ENCODE assay signal across 8 cellular contexts in genomic region chr2:191679818-191680600, GRCh38. TPM values are rescaled to one million over a fixed set of nuclear protein-coding genes. Genes with fewer than 3 reads are reported as not detected.
DNase-seq lines count a peak whose midpoint lies in the region; ATAC-seq and TF ChIP-seq lines count a peak whose summit lies in the region.

No MANE protein-coding gene starts in this region.

- H3K27me3 ChIP-seq in esophagus muscularis mucosa (no peaks in the 10 kb centered on the region), stomach (no peaks in the 10 kb centered on the region)

- H3K4me1 ChIP-seq in esophagus muscularis mucosa (peaks cover 0 to 44% (median 25%) of the 10 kb centered on the region in 4 donors), stomach (peaks cover 4 to 46% (median 16%) of the 10 kb centered on the region in 4 donors)

- TF ChIP-seq POLR2A in esophagus muscularis mucosa (IDR thresholded peaks at IDR 0.05; ENCODE audit: low read depth) (no peak), stomach (IDR thresholded peaks at IDR 0.05) (no peak)

- no peak for TF ChIP-seq CTCF in esophagus muscularis mucosa (IDR thresholded peaks at IDR 0.05)
- TF ChIP-seq CTCF in stomach (IDR thresholded peaks at IDR 0.05) = no peak

- in situ Hi-C loops in ACHN (cut with HindIII; ENCODE audit: low pct_ligation_motif_present, low pct_unique_long_range_greater_than_20kb, low sequenced_read_pairs) = loop anchor here (25.0 kb wide), 1 partner anchor 118 kb away; no protein-coding TSS in a partner anchor

- 95% methylated on average over 4 of the region's 4 CpGs for WGBS in esophagus muscularis mucosa
- 86 to 92% (median 91%) methylated on average over 4 of the region's 4 CpGs for WGBS in stomach, 5 donors

- intact Hi-C loops in esophagus muscularis mucosa (cut with DNase I) (loop anchor here (5.0 kb wide), 1 partner anchor 663 kb away; no protein-coding TSS in a partner anchor), stomach (cut with DNase I; ENCODE audit: low total_unique reads) (no loop called here)

- DNase-seq in ACHN (peak; percentile 77), SIG-M5 treated with dmso at 0.1 percent for 504 hours (lab: John Stamatoyannopoulos, UW; ENCODE audit: unreplicated experiment) (peak; percentile 88), esophagus muscularis mucosa (ENCODE audit: extremely low spot score) (no peak), stomach (no peak), inferior parietal cortex (ENCODE audit: extremely low spot score) (no peak)
- no peak for DNase-seq in stimulated activated CD4-positive, alpha-beta T cell treated with anti-CD3 and anti-CD28 coated beads, Interleukin-15, amount 100 ng/mL, for 24 hours

- TF ChIP-seq EP300 in esophagus muscularis mucosa (IDR thresholded peaks at IDR 0.05) (no peak), stomach (IDR thresholded peaks at IDR 0.05) (no peak)

- H3K27ac ChIP-seq in esophagus muscularis mucosa (replicated peaks in 1 of 4) (peak overlapping the region; percentile 10 to 96 (median 58)), stomach (peak overlapping the region in 4 of 5 donors; percentile 93 to 98 (median 98))

- H3K4me3 ChIP-seq in esophagus muscularis mucosa (peak overlapping the region in 1 of 4 donors; percentile 81), stomach (peak overlapping the region in 3 of 4 donors; percentile 61 to 70 (median 68))

- no peaks in the 10 kb centered on the region for H3K9me3 ChIP-seq in esophagus muscularis mucosa
- H3K9me3 ChIP-seq in stomach = no peaks in the 10 kb centered on the region

- H3K36me3 ChIP-seq in esophagus muscularis mucosa = peaks cover 4 to 31% (median 19%) of the 10 kb centered on the region in 4 donors
- peaks cover 8 to 33% (median 29%) of the 10 kb centered on the region in 4 donors for H3K36me3 ChIP-seq in stomach

- ATAC-seq in GM18867 (IDR thresholded peaks at IDR 0.05; ENCODE audit: unreplicated experiment) (peak; percentile 38), HG03135 (IDR thresholded peaks at IDR 0.05; ENCODE audit: unreplicated experiment) (peak; percentile 22)

RNA-seq across cellular contexts. Expression of gene NABP1, which starts 2.1 kb away (rescaled TPM):
- total RNA-seq in esophagus muscularis mucosa (10 to 100 TPM in 2 of 4 donors, 1 to 10 TPM in 2; 4.2 to 27.8 (median 8.0) TPM), stomach (10 to 100 TPM in 3 of 5 donors, 1 to 10 TPM in 2; 1.4 to 30.1 (median 12.5) TPM)
- 1 to 10 TPM; 4.1 to 9.7 (median 4.5) TPM for polyA plus RNA-seq in stomach

Comparison
In these comparisons a context has a peak if more than half of its experiments do, and no peak if none do; other contexts are left out.
1. DNase-seq: peak in ACHN (single experiment) and SIG-M5 treated with dmso at 0.1 percent for 504 hours (single experiment); none in esophagus muscularis mucosa (single experiment), stomach (single experiment), stimulated activated CD4-positive, alpha-beta T cell treated with anti-CD3 and anti-CD28 coated beads, Interleukin-15, amount 100 ng/mL, for 24 hours (single experiment) and inferior parietal cortex (single experiment).